In the genomic region with DNA sequence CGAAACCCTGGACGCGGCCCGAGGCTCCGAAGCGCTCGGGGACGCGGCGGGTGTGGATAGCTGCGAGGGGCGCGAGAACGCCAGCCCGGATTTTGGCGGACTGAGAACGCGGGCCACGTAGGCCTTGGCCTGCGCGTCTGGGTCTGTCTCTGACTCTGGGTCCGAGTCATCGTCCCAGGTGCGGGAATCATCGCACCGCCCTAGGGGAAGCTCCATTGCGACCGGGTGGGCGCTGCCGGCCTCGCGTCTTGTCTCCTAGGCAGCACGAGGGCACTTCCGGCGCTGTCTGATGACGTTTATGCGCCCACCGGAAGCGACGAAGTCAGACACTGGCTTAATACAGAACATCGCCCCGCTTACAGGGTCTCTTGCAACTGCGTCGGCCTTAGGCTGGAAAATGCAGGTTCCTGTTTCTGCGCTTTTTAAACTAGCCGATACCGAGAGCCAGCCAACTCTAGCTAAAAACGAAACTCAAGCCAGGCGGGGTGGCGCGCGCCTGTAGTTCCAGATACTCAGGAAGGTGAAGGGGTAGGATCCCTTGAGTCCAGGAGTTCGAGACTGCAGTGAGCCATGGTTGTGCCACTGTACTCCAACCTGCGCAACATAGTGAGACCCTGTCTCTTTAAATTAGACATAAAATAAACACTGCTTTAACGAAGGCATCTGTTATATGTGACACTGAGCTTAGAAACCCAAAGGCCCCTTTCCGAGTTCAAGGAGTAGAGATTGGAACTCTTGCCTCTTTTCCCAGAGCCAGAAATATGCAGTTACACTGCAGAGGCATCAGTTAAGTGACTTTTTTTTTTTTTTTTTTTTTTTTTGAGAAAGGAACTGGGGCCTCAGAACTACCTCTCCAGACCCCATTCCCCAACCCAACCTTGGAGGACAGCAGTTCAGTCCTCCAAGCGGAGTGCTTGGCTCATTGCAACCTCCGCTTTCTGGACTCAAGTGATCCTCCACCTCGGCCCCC, we compare ENCODE assay signal across 8 cellular contexts. TPM values are rescaled to one million over a fixed set of nuclear protein-coding genes. Genes with fewer than 3 reads are reported as not detected.
DNase-seq lines count a peak whose midpoint lies in the region; ATAC-seq and TF ChIP-seq lines count a peak whose summit lies in the region.

A gene (minus strand): TSS at position 266 of the 970 bp plus-strand sequence. CDS start 50 bp downstream, at position 216.

- H3K9me3 ChIP-seq in colonic mucosa = no peaks in the 10 kb centered on the region

- no peaks in the 10 kb centered on the region for H3K36me3 ChIP-seq in colonic mucosa

- H3K27me3 ChIP-seq in colonic mucosa = no peaks in the 10 kb centered on the region

- peaks cover 27% of the 10 kb centered on the region for H3K36me3 Mint-ChIP-seq in activated CD4-positive, alpha-beta T cell treated with anti-CD3 and anti-CD28 coated beads, Interleukin-2, amount 10 ng/mL, durations not matched to agents 24 days and 14 days (ENCODE audit: low read depth)

- peak within 1 kb of the TSS; percentile 90 for H3K4me3 Mint-ChIP-seq in activated CD4-positive, alpha-beta T cell treated with anti-CD3 and anti-CD28 coated beads, Interleukin-2, amount 10 ng/mL, durations not matched to agents 24 days and 14 days

- ATAC-seq in GM19043 (IDR thresholded peaks at IDR 0.05; ENCODE audit: low read depth, unreplicated experiment) = peak; percentile 75
- ATAC-seq in HG03460 (IDR thresholded peaks at IDR 0.05; ENCODE audit: unreplicated experiment) = peak; percentile 79
- peak; percentile 94 for ATAC-seq in left colon

- H3K4me1 ChIP-seq in colonic mucosa = peaks cover 5% of the 10 kb centered on the region

- peak within 1 kb of the TSS; percentile 64 to 81 for H3K9ac ChIP-seq in colonic mucosa (ENCODE audit: low read depth in 2 of 2, low read length in 2 of 2)

- H3K27me3 Mint-ChIP-seq in activated CD4-positive, alpha-beta T cell treated with anti-CD3 and anti-CD28 coated beads, Interleukin-2, amount 10 ng/mL, durations not matched to agents 24 days and 14 days = no peaks in the 10 kb centered on the region

- DNase-seq in AG09319 (ENCODE audit: extremely low read depth, low read depth) (peak; percentile 84), NCI-H526 (lab: John Stamatoyannopoulos, UW) (peak; percentile 78 to 88), colonic mucosa (peak; percentile 97), left colon (peak; percentile 93 to 98)
- DNase-seq in activated CD4-positive, alpha-beta T cell treated with anti-CD3 and anti-CD28 coated beads, Interleukin-2, amount 10 ng/mL, durations not matched to agents 24 days and 14 days = peak; percentile 99
- peak; percentile 94 to 98 (median 97) for DNase-seq in stimulated activated CD4-positive, alpha-beta T cell treated with anti-CD3 and anti-CD28 coated beads, Interleukin-1b, Interleukin-23, amount 100 ng/mL, for 24 hours (ENCODE audit: low read depth in 4 of 4, low spot score in 1 of 4)

- H3K27ac Mint-ChIP-seq in activated CD4-positive, alpha-beta T cell treated with anti-CD3 and anti-CD28 coated beads, Interleukin-2, amount 10 ng/mL, durations not matched to agents 24 days and 14 days = peak within 1 kb of the TSS; percentile 94

- peak within 1 kb of the TSS; percentile 75 for H3K4me3 ChIP-seq in colonic mucosa

- no peaks in the 10 kb centered on the region for H3K9me3 Mint-ChIP-seq in activated CD4-positive, alpha-beta T cell treated with anti-CD3 and anti-CD28 coated beads, Interleukin-2, amount 10 ng/mL, durations not matched to agents 24 days and 14 days

- H3K27ac ChIP-seq in colonic mucosa = peak within 1 kb of the TSS; percentile 58

- peaks cover 8% of the 10 kb centered on the region for H3K4me1 Mint-ChIP-seq in activated CD4-positive, alpha-beta T cell treated with anti-CD3 and anti-CD28 coated beads, Interleukin-2, amount 10 ng/mL, durations not matched to agents 24 days and 14 days

- intact Hi-C loops in activated CD4-positive, alpha-beta T cell treated with anti-CD3 and anti-CD28 coated beads, Interleukin-2, amount 10 ng/mL, durations not matched to agents 24 days and 14 days (cut with micrococcal nuclease) = loop anchor here (2.0 kb wide), 1 partner anchor 16 kb away; a partner anchor contains a TSS
- intact Hi-C loops in colonic mucosa (cut with DNase I) (no loop called here), left colon (cut with DNase I, micrococcal nuclease) (no loop called here)

- TF ChIP-seq CTCF in AG09319 (IDR thresholded peaks at IDR 0.05; ENCODE audit: low read depth, low read length) (no peak), colonic mucosa (IDR thresholded peaks at IDR 0.05) (no peak)

RNA-seq across cellular contexts. Expression of the gene that starts here (rescaled TPM):
- total RNA-seq in activated CD4-positive, alpha-beta T cell treated with anti-CD3 and anti-CD28 coated beads, Interleukin-2, amount 10 ng/mL, durations not matched to agents 24 days and 14 days = 12.4 and 12.9 TPM in 2 replicates
- 10 to 100 TPM in 1 of 2 donors, 1 to 10 TPM in 1; 6.5 to 10.3 TPM for total RNA-seq in colonic mucosa
- 1 to 10 TPM; 6.2 to 7.0 TPM for total RNA-seq in left colon

Comparison
In these comparisons a context has a peak if more than half of its experiments do, and no peak if none do; other contexts are left out.
1. Peak in every context shown above with its lines: DNase-seq, ATAC-seq, H3K4me3 ChIP-seq and H3K27ac ChIP-seq.